10 cellular contexts compared by ENCODE assay signal in the genomic region with DNA sequence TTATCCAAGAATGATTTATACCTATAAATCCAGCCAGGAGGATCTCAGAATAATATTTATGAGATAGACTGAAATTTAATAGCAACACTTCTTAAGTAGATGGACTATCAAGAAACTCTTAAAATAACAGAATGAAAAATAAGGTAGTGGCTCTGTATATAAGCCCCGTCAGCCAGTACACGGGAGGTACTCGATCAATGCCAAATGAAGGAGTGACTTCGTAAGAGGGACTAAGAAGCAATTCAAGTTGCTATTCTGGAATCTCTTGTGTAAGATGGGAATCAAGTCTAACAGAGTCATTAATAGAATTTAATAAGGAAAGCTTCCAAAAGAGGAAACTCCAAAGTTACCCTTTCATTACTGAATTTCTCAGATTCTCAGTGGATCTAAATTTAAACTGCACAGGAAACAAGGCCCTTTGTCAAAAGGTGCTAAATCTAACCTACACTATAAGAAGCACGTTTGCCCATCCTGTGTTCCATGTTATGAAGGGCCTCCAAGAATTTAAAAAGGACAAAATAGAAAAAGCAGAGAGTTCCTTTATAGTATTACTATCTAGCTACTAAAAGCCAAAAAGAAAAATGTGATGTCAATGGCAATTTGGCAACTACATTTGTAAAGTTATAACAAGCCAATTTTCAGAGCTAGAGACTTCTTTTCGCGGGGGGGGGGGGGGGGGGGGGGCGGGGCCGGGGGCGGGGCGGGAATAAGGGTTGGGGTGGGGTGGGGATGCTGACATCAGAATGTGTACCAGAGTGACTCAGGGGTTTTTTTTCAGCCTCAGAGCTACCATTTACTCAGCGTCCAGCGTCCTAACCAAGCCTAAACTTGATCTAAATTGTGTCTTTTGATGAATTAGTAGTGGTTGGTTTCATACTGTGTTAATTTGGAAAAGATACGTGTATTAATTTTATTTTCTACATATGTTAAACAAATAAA.
DNase-seq lines count a peak whose midpoint lies in the region; ATAC-seq, FAIRE-seq and TF ChIP-seq lines count a peak whose summit lies in the region.
"Had no signal": no experiment of that assay in that cellular context is flagged by ENCODE, and none has a peak within 500 bp of the region (broad histone marks: within the 10 kb centered on the region; RNA-seq: fewer than 3 reads in every experiment).

No MANE protein-coding gene starts in this region.

- peaks cover 0 to 4% (median 0%) of the 10 kb centered on the region in 9 donors for H3K9me3 Mint-ChIP-seq in naive thymus-derived CD8-positive, alpha-beta T cell

- no peak for FAIRE-seq in keratinocyte (lab: Jason Lieb, UNC)

- dilution Hi-C loops in keratinocyte (cut with MboI; ENCODE audit: extremely low pct_ligation_motif_present, low sequenced_read_pairs) = no loop called here

- peak overlapping the region; percentile 37 for H3K4me2 ChIP-seq in keratinocyte (ENCODE audit: control insufficient read depth, extremely low read depth, insufficient read depth, low read depth, low read length)

- H3K4me1 Mint-ChIP-seq in naive thymus-derived CD8-positive, alpha-beta T cell = peaks cover 24 to 50% (median 48%) of the 10 kb centered on the region in 4 donors

- TF ChIP-seq CTCF in AG10803 (conservative IDR thresholded peaks at IDR 0.05; ENCODE audit: low read length) (no peak), keratinocyte (optimal IDR thresholded peaks at IDR 0.05 in 1 of 3, IDR thresholded peaks at IDR 0.05 in 1 of 3, conservative IDR thresholded peaks at IDR 0.05 in 1 of 3; ENCODE audit: extremely low read depth in 1 of 3, insufficient read depth in 2 of 3, low read length in 3 of 3) (no peak)

- H3K9ac ChIP-seq in keratinocyte (ENCODE audit: control insufficient read depth, extremely low read depth, insufficient read depth, low read length) = no peak overlapping the region
- H3K9ac ChIP-seq: parathyroid adenoma had no signal

- peak; percentile 43 for ATAC-seq in GM21825 (IDR thresholded peaks at IDR 0.05; ENCODE audit: unreplicated experiment)
- ATAC-seq in GM21423 (IDR thresholded peaks at IDR 0.05; ENCODE audit: unreplicated experiment) = no peak
- no peak for ATAC-seq in GM18505 (IDR thresholded peaks at IDR 0.05; ENCODE audit: unreplicated experiment)
- ATAC-seq in naive thymus-derived CD8-positive, alpha-beta T cell = no peak
- no peak for ATAC-seq in HG02973 (IDR thresholded peaks at IDR 0.05; ENCODE audit: unreplicated experiment)

- H3K27ac ChIP-seq in keratinocyte (ENCODE audit: control insufficient read depth, insufficient read depth, low read length) = peak overlapping the region; percentile 5
- H3K27ac ChIP-seq: parathyroid adenoma had no signal

- peak overlapping the region in 2 of 10 donors; percentile 3 to 20 for H3K4me3 Mint-ChIP-seq in naive thymus-derived CD8-positive, alpha-beta T cell

- no peaks in the 10 kb centered on the region for H3K9me1 ChIP-seq in keratinocyte (ENCODE audit: control insufficient read depth, extremely low read depth, insufficient read depth, low read length)

- no peaks in the 10 kb centered on the region for H3K36me3 ChIP-seq in keratinocyte (ENCODE audit: control insufficient read depth in 2 of 2, extremely low read depth in 1 of 2, insufficient read depth in 2 of 2, low read length in 2 of 2)

- TF ChIP-seq POLR2A in GM18505 (IDR thresholded peaks at IDR 0.05; ENCODE audit: borderline replicate concordance, extremely low read depth, insufficient read depth, insufficient read length) = no peak

- no peaks in the 10 kb centered on the region for H3K79me2 ChIP-seq in keratinocyte (ENCODE audit: control insufficient read depth, insufficient read depth, low read length)
- H3K79me2 ChIP-seq: parathyroid adenoma had no signal

- H3K9me3 ChIP-seq in keratinocyte (ENCODE audit: control insufficient read depth, low read depth, low read length) = no peaks in the 10 kb centered on the region

- POLR2A ChIA-PET in naive thymus-derived CD8-positive, alpha-beta T cell (lab: Charles Lee) = no interaction called here

- DNase-seq in AG10803 (ENCODE audit: low read depth) (peak; percentile 56), amniotic epithelial cell (ENCODE audit: low read depth) (peak; percentile 62), keratinocyte (ENCODE audit: low read depth, low spot score) (peak; percentile 13)
- no peak for DNase-seq in naive thymus-derived CD8-positive, alpha-beta T cell
- DNase-seq: glutamatergic neuron had no signal

- H3K4me1 ChIP-seq in keratinocyte (ENCODE audit: control insufficient read depth, extremely low read depth, insufficient read depth, low read length) = peaks cover 6% of the 10 kb centered on the region
- H3K4me1 ChIP-seq: parathyroid adenoma had no signal

- no peaks in the 10 kb centered on the region for H3K27me3 Mint-ChIP-seq in naive thymus-derived CD8-positive, alpha-beta T cell

- H2AFZ ChIP-seq in keratinocyte (ENCODE audit: control insufficient read depth, low read length) = no peak overlapping the region
- H2AFZ ChIP-seq: parathyroid adenoma had no signal

- H3K4me3 ChIP-seq in AG10803 (ENCODE audit: low read length) = no peak overlapping the region
- H3K4me3 ChIP-seq in keratinocyte (ENCODE audit: control insufficient read depth in 2 of 3, extremely low read depth in 1 of 3, insufficient read depth in 2 of 3, low read depth in 1 of 3, low read length in 3 of 3) = no peak overlapping the region

- H4K20me1 ChIP-seq in keratinocyte (ENCODE audit: control insufficient read depth, extremely low read depth, insufficient read depth, low read length) = no peaks in the 10 kb centered on the region

- H3K27me3 ChIP-seq in keratinocyte (ENCODE audit: control insufficient read depth, extremely low read depth, insufficient read depth, low read length) = no peaks in the 10 kb centered on the region

- peak overlapping the region in 1 of 10 donors; percentile 33 for H3K27ac Mint-ChIP-seq in naive thymus-derived CD8-positive, alpha-beta T cell

- peaks cover 0 to 6% (median 0%) of the 10 kb centered on the region in 3 donors for H3K36me3 Mint-ChIP-seq in naive thymus-derived CD8-positive, alpha-beta T cell

Comparison
In these comparisons a context has a peak if more than half of its experiments do, and no peak if none do; other contexts are left out.
1. DNase-seq: peak in AG10803 (single experiment), amniotic epithelial cell (single experiment) and keratinocyte (single experiment); none in naive thymus-derived CD8-positive, alpha-beta T cell (0 of 10).